In the genomic region with DNA sequence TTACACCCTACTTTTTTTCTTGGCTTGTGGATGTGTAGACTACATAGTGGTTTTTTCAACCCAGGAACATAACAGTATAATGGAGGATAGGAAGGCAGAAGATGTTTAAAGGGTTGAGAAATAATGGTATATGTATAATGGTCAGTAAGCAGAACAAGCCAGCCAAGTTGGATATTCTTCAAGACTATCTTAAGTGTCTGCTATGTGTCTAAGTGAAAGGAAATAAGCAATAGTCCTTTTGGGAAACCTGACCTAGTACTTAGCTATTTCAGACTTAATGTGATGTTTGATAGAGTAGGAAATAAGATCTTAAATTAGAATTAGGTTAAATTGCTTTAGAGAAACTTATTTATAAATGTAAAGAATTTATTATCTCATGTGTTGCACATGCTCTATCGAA, we compare ENCODE assay signal across 11 cellular contexts.
DNase-seq lines count a peak whose midpoint lies in the region; ATAC-seq and TF ChIP-seq lines count a peak whose summit lies in the region.
"Had no signal": no experiment of that assay in that cellular context is flagged by ENCODE, and none has a peak within 500 bp of the region (broad histone marks: within the 10 kb centered on the region; RNA-seq: fewer than 3 reads in every experiment).

No MANE protein-coding gene starts in this region.

- H3K27me3 ChIP-seq in subcutaneous abdominal adipose tissue (ENCODE audit: control insufficient read depth in 5 of 5, insufficient read depth in 4 of 5, low read length in 5 of 5) (no peaks in the 10 kb centered on the region), WERI-Rb-1 (ENCODE audit: insufficient read depth, low read depth, severe bottlenecking) (no peaks in the 10 kb centered on the region)

- H3K36me3 Mint-ChIP-seq in activated T-cell treated with anti-CD3 and anti-CD28 coated beads, Interleukin-2, amount 50 U/mL, for 4 hours (ENCODE audit: insufficient read depth): peaks cover 11% of the 10 kb centered on the region
- peaks cover 25% of the 10 kb centered on the region for H3K36me3 Mint-ChIP-seq in WTC11

- H3K4me3 ChIP-seq in fibroblast of villous mesenchyme (ENCODE audit: low read depth, low read length) (peak overlapping the region; percentile 90), subcutaneous abdominal adipose tissue (ENCODE audit: low read depth in 1 of 5, low read length in 5 of 5) (no peak overlapping the region), WERI-Rb-1 (ENCODE audit: low read depth, low read length) (no peak overlapping the region)

- TF ChIP-seq CTCF in WTC11 (IDR thresholded peaks at IDR 0.05): no peak
- no peak for TF ChIP-seq CTCF in fibroblast of villous mesenchyme (IDR thresholded peaks at IDR 0.05; ENCODE audit: insufficient read depth, low read depth, low read length)
- TF ChIP-seq CTCF in WERI-Rb-1 (IDR thresholded peaks at IDR 0.05; ENCODE audit: low read depth, low read length): no peak

- H3K27ac ChIP-seq in subcutaneous abdominal adipose tissue (ENCODE audit: low read depth, low read length): peak overlapping the region; percentile 95
- no peak overlapping the region for H3K27ac ChIP-seq in WERI-Rb-1

- H3K4me1 ChIP-seq in subcutaneous abdominal adipose tissue (ENCODE audit: control insufficient read depth in 5 of 5, insufficient read depth in 5 of 5, low read length in 5 of 5): peaks cover 0 to 82% (median 80%) of the 10 kb centered on the region in 5 donors

- ATAC-seq in activated T-cell treated with anti-CD3 and anti-CD28 coated beads, Interleukin-2, amount 50 U/mL, for 4 hours: no peak
- ATAC-seq in WTC11: no peak

- POLR2A ChIA-PET in WTC11 (lab: Charles Lee): no interaction called here

- H3K27ac Mint-ChIP-seq in WTC11: peak overlapping the region; percentile 46

- H3K36me3 ChIP-seq in subcutaneous abdominal adipose tissue (ENCODE audit: control insufficient read depth in 5 of 5, insufficient read depth in 5 of 5, low read length in 5 of 5) (peaks cover 3 to 11% (median 9%) of the 10 kb centered on the region in 5 donors), WERI-Rb-1 (peaks cover 56% of the 10 kb centered on the region)

- H3K4me1 Mint-ChIP-seq in activated T-cell treated with anti-CD3 and anti-CD28 coated beads, Interleukin-2, amount 50 U/mL, for 4 hours (ENCODE audit: low read depth): peaks cover 73% of the 10 kb centered on the region
- H3K4me1 Mint-ChIP-seq in WTC11: peaks cover 65% of the 10 kb centered on the region

- H3K9me3 ChIP-seq in subcutaneous abdominal adipose tissue (ENCODE audit: control insufficient read depth in 5 of 5, low read length in 5 of 5) (no peaks in the 10 kb centered on the region), WERI-Rb-1 (ENCODE audit: severe bottlenecking) (no peaks in the 10 kb centered on the region)

- peak overlapping the region; percentile 49 for H3K4me3 Mint-ChIP-seq in activated T-cell treated with anti-CD3 and anti-CD28 coated beads, Interleukin-2, amount 50 U/mL, for 4 hours
- H3K4me3 Mint-ChIP-seq in WTC11: peak overlapping the region; percentile 19

- no peaks in the 10 kb centered on the region for H3K9me3 Mint-ChIP-seq in activated T-cell treated with anti-CD3 and anti-CD28 coated beads, Interleukin-2, amount 50 U/mL, for 4 hours
- H3K9me3 Mint-ChIP-seq in WTC11: peaks cover 3% of the 10 kb centered on the region; the same call in 1 of the 2 replicates

- peak overlapping the region in 1 of 5 donors; percentile 59 for H3K9ac ChIP-seq in subcutaneous abdominal adipose tissue (ENCODE audit: low read length in 5 of 5)

- CTCF ChIA-PET in WTC11 (lab: Charles Lee): interaction anchor here (1.7 kb wide), 1 partner anchor 43 kb away, joined by 4 read pairs; no protein-coding TSS in a partner anchor

- no peak for DNase-seq in activated T-cell treated with anti-CD3 and anti-CD28 coated beads, Interleukin-2, amount 50 U/mL, for 4 hours
- DNase-seq in activated T-cell treated with anti-CD3 and anti-CD28 coated beads for 4 hours (no peak), WTC11 (ENCODE audit: low spot score) (no peak), fibroblast of villous mesenchyme (ENCODE audit: low read depth) (no peak), WERI-Rb-1 (no peak)
- no peak for DNase-seq in stimulated activated CD4-positive, alpha-beta T cell treated with anti-CD3 and anti-CD28 coated beads, Interleukin-4, amount 100 ng/mL, for 1 hour
- DNase-seq in stimulated activated CD4-positive, alpha-beta T cell treated with anti-CD3 and anti-CD28 coated beads, Interleukin-4, amount 100 ng/mL, for 24 hours: no peak
- DNase-seq: activated naive CD4-positive, alpha-beta T cell treated with anti-CD3 and anti-CD28 coated beads, Interleukin-2, amount 50 U/mL, for 16 hours; foreskin fibroblast; NCI-H2029 treated with DMSO at 0.1 percent for 48 hours had no signal

- H3K27me3 Mint-ChIP-seq in activated T-cell treated with anti-CD3 and anti-CD28 coated beads, Interleukin-2, amount 50 U/mL, for 4 hours (ENCODE audit: low read depth): no peaks in the 10 kb centered on the region
- no peaks in the 10 kb centered on the region for H3K27me3 Mint-ChIP-seq in WTC11 (ENCODE audit: low read depth)

TF ChIP-seq in WTC11, 78 proteins besides CTCF, POLR2A, EP300 and RAD21:
- no peak for TF ChIP-seq ATF1 (CRISPR knock-in tag; IDR thresholded peaks at IDR 0.05)
- no peak for TF ChIP-seq CREM (CRISPR knock-in tag; IDR thresholded peaks at IDR 0.05)
- TF ChIP-seq, protein P1, sequence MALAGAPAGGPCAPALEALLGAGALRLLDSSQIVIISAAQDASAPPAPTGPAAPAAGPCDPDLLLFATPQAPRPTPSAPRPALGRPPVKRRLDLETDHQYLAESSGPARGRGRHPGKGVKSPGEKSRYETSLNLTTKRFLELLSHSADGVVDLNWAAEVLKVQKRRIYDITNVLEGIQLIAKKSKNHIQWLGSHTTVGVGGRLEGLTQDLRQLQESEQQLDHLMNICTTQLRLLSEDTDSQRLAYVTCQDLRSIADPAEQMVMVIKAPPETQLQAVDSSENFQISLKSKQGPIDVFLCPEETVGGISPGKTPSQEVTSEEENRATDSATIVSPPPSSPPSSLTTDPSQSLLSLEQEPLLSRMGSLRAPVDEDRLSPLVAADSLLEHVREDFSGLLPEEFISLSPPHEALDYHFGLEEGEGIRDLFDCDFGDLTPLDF (CRISPR knock-in tag; IDR thresholded peaks at IDR 0.05): no peak
